Comparison of ENCODE assay signal across 11 cellular contexts in genomic region chr2:161090401-161090800, GRCh38.
A peak's percentile ranks its signal among the peaks of the same experiment; 100 is the strongest.
DNase-seq lines count a peak whose midpoint lies in the region; ATAC-seq, FAIRE-seq and TF ChIP-seq lines count a peak whose summit lies in the region.
"Had no signal": no experiment of that assay in that cellular context is flagged by ENCODE, and none has a peak within 500 bp of the region (broad histone marks: within the 10 kb centered on the region; RNA-seq: fewer than 3 reads in every experiment).

No MANE protein-coding gene starts in this region.

- no peak overlapping the region for H3K4me3 ChIP-seq in BLaER1

- intact Hi-C loops in MCF 10A (cut with micrococcal nuclease): no loop called here

- H3K9ac ChIP-seq in BLaER1: no peak overlapping the region

- H3K4me1 ChIP-seq in BLaER1: peaks cover 31% of the 10 kb centered on the region

- no peaks in the 10 kb centered on the region for H4K20me1 ChIP-seq in BLaER1

- no peaks in the 10 kb centered on the region for H3K27me3 Mint-ChIP-seq in MCF 10A (ENCODE audit: insufficient read depth, unreplicated experiment)

- peak; percentile 51 for ATAC-seq in GM21381 (IDR thresholded peaks at IDR 0.05; ENCODE audit: unreplicated experiment)

- H3K27me3 ChIP-seq in BLaER1: no peaks in the 10 kb centered on the region
- H3K27me3 ChIP-seq: neutrophil had no signal

- TF ChIP-seq CTCF in MCF 10A (IDR thresholded peaks at IDR 0.05; ENCODE audit: unreplicated experiment): no peak

- no peaks in the 10 kb centered on the region for H3K36me3 Mint-ChIP-seq in MCF 10A (ENCODE audit: insufficient read depth, unreplicated experiment)

- no peak overlapping the region for H3K27ac ChIP-seq in BLaER1
- H3K27ac ChIP-seq: neutrophil had no signal

- H3K4me1 Mint-ChIP-seq in MCF 10A (ENCODE audit: insufficient read depth, unreplicated experiment): no peaks in the 10 kb centered on the region

- no peak overlapping the region for H3K4me3 Mint-ChIP-seq in MCF 10A (ENCODE audit: unreplicated experiment)

- no TSS peak for BruUV-seq in MCF 10A (replicated peaks; lab: Mats Ljungman, UMichigan)

- H3K9me3 Mint-ChIP-seq in MCF 10A (ENCODE audit: unreplicated experiment): no peaks in the 10 kb centered on the region

- CTCF ChIA-PET in MCF 10A (lab: Yijun Ruan, JAX): interaction anchor here (1.1 to 1.4 kb wide), 2 partner anchors 15 to 27 kb away, joined by 4 to 8 read pairs; no protein-coding TSS in a partner anchor

- FAIRE-seq in H54 (lab: Jason Lieb, UNC): no peak

- H3K4me2 ChIP-seq in BLaER1: peak overlapping the region; percentile 20

- POLR2A ChIA-PET in MCF 10A (lab: Yijun Ruan, JAX): interaction anchor here (0.7 kb wide), 3 partner anchors 9 to 30 kb away, joined by 3 read pairs; no protein-coding TSS in a partner anchor

- no peaks in the 10 kb centered on the region for H3K9me3 ChIP-seq in BLaER1
- H3K9me3 ChIP-seq: neutrophil had no signal

- TF ChIP-seq POLR2A in H54 (IDR thresholded peaks at IDR 0.05; ENCODE audit: low read depth, low read length): no peak

- peak; percentile 63 for DNase-seq in KG1 (lab: John Stamatoyannopoulos, UW)
- no peak for DNase-seq in MCF 10A (ENCODE audit: unreplicated experiment)
- DNase-seq in HPDE6-E6E7 (ENCODE audit: extremely low spot score): no peak
- DNase-seq in H54 (ENCODE audit: insufficient read length, low spot score): no peak
- no peak for DNase-seq in NCI-H774 (lab: John Stamatoyannopoulos, UW)
- DNase-seq in effector CD8-positive, alpha-beta T cell (lab: John Stamatoyannopoulos, UW): no peak
- DNase-seq: caudate nucleus, NCI-H2171 had no signal

- peak overlapping the region; percentile 35 for H3K27ac Mint-ChIP-seq in MCF 10A (ENCODE audit: low read depth, unreplicated experiment)

- no peaks in the 10 kb centered on the region for H3K36me3 ChIP-seq in BLaER1
- H3K36me3 ChIP-seq: neutrophil had no signal
